Comparison of ENCODE assay signal across 23 cellular contexts in the genomic region with DNA sequence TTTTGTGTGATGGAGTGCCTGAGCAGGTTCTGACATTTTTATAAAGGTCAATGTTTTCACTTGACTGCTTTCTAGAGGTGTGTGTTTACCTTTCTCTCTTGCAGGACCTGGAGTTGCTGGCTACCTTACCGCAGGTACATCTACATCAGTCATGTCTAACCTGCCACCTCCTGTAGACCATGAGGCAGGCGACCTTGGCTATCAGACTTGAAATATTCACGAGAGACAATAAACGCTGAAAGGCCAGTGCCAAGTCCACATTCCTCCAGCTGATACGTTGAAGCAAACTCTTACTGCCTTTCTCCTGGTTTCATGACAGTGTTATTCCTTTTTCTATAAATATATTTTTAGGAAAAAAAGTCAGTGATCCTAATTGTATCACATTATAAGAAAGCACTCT. TPM values are rescaled to one million over a fixed set of nuclear protein-coding genes. Genes with fewer than 3 reads are reported as not detected.
"Had no signal": no experiment of that assay in that cellular context is flagged by ENCODE, and none has a peak within 500 bp of the region (broad histone marks: within the 10 kb centered on the region; RNA-seq: fewer than 3 reads in every experiment).

No MANE protein-coding gene starts in this region.

- ATAC-seq: gastroesophageal sphincter, left cardiac atrium, left ventricle myocardium superior, psoas muscle had no signal

- H3K27ac ChIP-seq: colonic mucosa, esophagus squamous epithelium, gastroesophageal sphincter, parathyroid adenoma, psoas muscle, sigmoid colon, skin epidermis, transverse colon had no signal

- H3K79me2 ChIP-seq: parathyroid adenoma had no signal

- DNase-seq: colonic mucosa; dermis blood vessel endothelial cell; esophagus squamous epithelium; foreskin fibroblast; glutamatergic neuron; immature natural killer cell; left cardiac atrium; left ventricle myocardium superior; mesendoderm; naive B cell; occipital lobe; psoas muscle; sigmoid colon; stimulated activated CD4-positive, alpha-beta T cell treated with anti-CD3 and anti-CD28 coated beads, Interleukin-12 subunit alpha, Interleukin-12 subunit beta, amount 100 ng/mL, for 4 hours; stimulated activated CD4-positive, alpha-beta T cell treated with anti-CD3 and anti-CD28 coated beads, Interleukin-2, amount 100 ng/mL, for 48 hours; stimulated activated naive CD4-positive, alpha-beta T cell treated with Interleukin-2 at 50 U/mL for 16 hours; transverse colon had no signal

- H3K4me1 ChIP-seq: colonic mucosa, psoas muscle had no signal

- H3K4me3 ChIP-seq: colonic mucosa, esophagus squamous epithelium, gastroesophageal sphincter, lung, psoas muscle, sigmoid colon, skin epidermis, transverse colon had no signal

- H3K36me3 ChIP-seq: colonic mucosa had no signal

- H3K9ac ChIP-seq: parathyroid adenoma had no signal

- H3K27me3 ChIP-seq: colonic mucosa, esophagus squamous epithelium, gastroesophageal sphincter, sigmoid colon, transverse colon had no signal

- H2AFZ ChIP-seq: parathyroid adenoma had no signal

- H3K9me3 ChIP-seq: colonic mucosa, esophagus squamous epithelium, gastroesophageal sphincter, psoas muscle, sigmoid colon, transverse colon had no signal

RNA-seq across cellular contexts. Expression of gene ACKR4, which starts 59.0 kb away (rescaled TPM):
- total RNA-seq: cerebellum, epithelial cell of proximal tubule had no signal
